In the genomic region with DNA sequence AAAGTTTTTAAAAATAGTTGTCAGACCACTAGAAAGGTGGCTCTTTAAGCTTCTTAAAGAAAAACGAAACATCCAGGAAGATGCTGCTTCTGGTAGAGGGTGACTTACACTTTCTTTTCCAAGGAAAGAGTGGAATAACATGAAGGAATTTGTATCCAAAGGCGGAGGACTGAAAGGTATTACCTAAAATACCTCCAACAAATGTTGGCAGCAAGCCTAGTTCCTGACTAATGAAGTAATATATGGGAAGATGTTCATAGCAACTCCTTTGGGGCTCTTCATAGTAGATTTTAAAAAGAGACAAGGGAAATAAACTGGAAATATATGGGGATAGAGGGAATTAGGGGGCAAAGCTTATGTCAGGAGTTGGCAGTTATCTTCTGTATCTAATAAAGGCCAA, we compare ENCODE assay signal across 23 cellular contexts.
"Had no signal": no experiment of that assay in that cellular context is flagged by ENCODE, and none has a peak within 500 bp of the region (broad histone marks: within the 10 kb centered on the region; RNA-seq: fewer than 3 reads in every experiment).

No MANE protein-coding gene starts in this region.

- H3K9me3 Mint-ChIP-seq: activated CD4-positive, alpha-beta T cell treated with anti-CD3 and anti-CD28 coated beads, Interleukin-2, amount 10 ng/mL, durations not matched to agents 24 days and 14 days; activated naive CD4-positive, alpha-beta T cell treated with anti-CD3 and anti-CD28 coated beads, Interleukin-2, amount 10 ng/mL, durations not matched to agents 7 days and 5 days; activated naive CD8-positive, alpha-beta T cell treated with anti-CD3 and anti-CD28 coated beads, Interleukin-2, amount 50 U/mL, for 24 hours; naive thymus-derived CD4-positive, alpha-beta T cell; stimulated activated effector memory CD8-positive, alpha-beta T cell treated with anti-CD3 and anti-CD28 coated beads, Interleukin-12 subunit alpha, Interleukin-12 subunit beta, amount 100 ng/mL, for 72 hours; type B pancreatic cell had no signal

- H3K27me3 Mint-ChIP-seq: type B pancreatic cell had no signal

- H3K4me3 Mint-ChIP-seq: activated CD4-positive, alpha-beta T cell treated with anti-CD3 and anti-CD28 coated beads, Interleukin-2, amount 10 ng/mL, durations not matched to agents 24 days and 14 days; activated CD8-positive, alpha-beta T cell treated with anti-CD3 and anti-CD28 coated beads, Interleukin-2, amount 10 ng/mL, durations not matched to agents 7 days and 5 days; activated naive CD4-positive, alpha-beta T cell treated with anti-CD3 and anti-CD28 coated beads, Interleukin-2, amount 10 ng/mL, durations not matched to agents 7 days and 5 days; activated naive CD8-positive, alpha-beta T cell treated with anti-CD3 and anti-CD28 coated beads, Interleukin-2, amount 50 U/mL, for 24 hours; naive thymus-derived CD4-positive, alpha-beta T cell; stimulated activated effector memory CD8-positive, alpha-beta T cell treated with anti-CD3 and anti-CD28 coated beads, Interleukin-12 subunit alpha, Interleukin-12 subunit beta, amount 100 ng/mL, for 72 hours; type B pancreatic cell had no signal

- H3K27ac Mint-ChIP-seq: activated CD4-positive, alpha-beta T cell treated with anti-CD3 and anti-CD28 coated beads, Interleukin-2, amount 10 ng/mL, durations not matched to agents 24 days and 14 days; activated CD8-positive, alpha-beta T cell treated with anti-CD3 and anti-CD28 coated beads, Interleukin-2, amount 10 ng/mL, durations not matched to agents 7 days and 5 days; activated naive CD4-positive, alpha-beta T cell treated with anti-CD3 and anti-CD28 coated beads, Interleukin-2, amount 10 ng/mL, durations not matched to agents 7 days and 5 days; activated naive CD8-positive, alpha-beta T cell treated with anti-CD3 and anti-CD28 coated beads, Interleukin-2, amount 50 U/mL, for 24 hours; naive thymus-derived CD4-positive, alpha-beta T cell; stimulated activated effector memory CD8-positive, alpha-beta T cell treated with anti-CD3 and anti-CD28 coated beads, Interleukin-12 subunit alpha, Interleukin-12 subunit beta, amount 100 ng/mL, for 72 hours; type B pancreatic cell had no signal

- H3K36me3 Mint-ChIP-seq: activated naive CD4-positive, alpha-beta T cell treated with anti-CD3 and anti-CD28 coated beads, Interleukin-2, amount 10 ng/mL, durations not matched to agents 7 days and 5 days; naive thymus-derived CD4-positive, alpha-beta T cell; stimulated activated effector memory CD8-positive, alpha-beta T cell treated with anti-CD3 and anti-CD28 coated beads, Interleukin-12 subunit alpha, Interleukin-12 subunit beta, amount 100 ng/mL, for 72 hours had no signal

- ATAC-seq: activated CD8-positive, alpha-beta T cell treated with anti-CD3 and anti-CD28 coated beads, Interleukin-2, amount 10 ng/mL, durations not matched to agents 7 days and 5 days; activated naive CD8-positive, alpha-beta T cell treated with anti-CD3 and anti-CD28 coated beads, Interleukin-2, amount 50 U/mL, for 24 hours; naive thymus-derived CD4-positive, alpha-beta T cell; psoas muscle; right lobe of liver; stimulated activated effector memory CD8-positive, alpha-beta T cell treated with anti-CD3 and anti-CD28 coated beads, Interleukin-12 subunit alpha, Interleukin-12 subunit beta, amount 100 ng/mL, for 72 hours had no signal

- FAIRE-seq: endothelial cell of umbilical vein had no signal

- H3K4me1 Mint-ChIP-seq: activated CD4-positive, alpha-beta T cell treated with anti-CD3 and anti-CD28 coated beads, Interleukin-2, amount 10 ng/mL, durations not matched to agents 24 days and 14 days; activated naive CD4-positive, alpha-beta T cell treated with anti-CD3 and anti-CD28 coated beads, Interleukin-2, amount 10 ng/mL, durations not matched to agents 7 days and 5 days; stimulated activated effector memory CD8-positive, alpha-beta T cell treated with anti-CD3 and anti-CD28 coated beads, Interleukin-12 subunit alpha, Interleukin-12 subunit beta, amount 100 ng/mL, for 72 hours had no signal

- DNase-seq: activated CD4-positive, alpha-beta T cell treated with anti-CD3 and anti-CD28 coated beads, Interleukin-2, amount 10 ng/mL, durations not matched to agents 24 days and 14 days; activated CD8-positive, alpha-beta memory T cell treated with anti-CD3 and anti-CD28 coated beads, Interleukin-2, amount 50 U/mL, for 4 hours; activated CD8-positive, alpha-beta T cell treated with anti-CD3 and anti-CD28 coated beads, Interleukin-2, amount 10 ng/mL, durations not matched to agents 7 days and 5 days; activated effector memory CD4-positive, alpha-beta T cell treated with Interleukin-2 at 50 U/mL for 16 hours; activated naive CD4-positive, alpha-beta T cell treated with anti-CD3 and anti-CD28 coated beads, Interleukin-2, amount 10 ng/mL, durations not matched to agents 7 days and 5 days; activated naive CD8-positive, alpha-beta T cell treated with anti-CD3 and anti-CD28 coated beads, Interleukin-2, amount 50 U/mL, for 24 hours; activated T-cell treated with anti-CD3 and anti-CD28 coated beads, Interleukin-2, amount 50 U/mL, for 48 hours; aorta; cerebellar nuclear complex; dermis blood vessel endothelial cell; effector memory CD4-positive, alpha-beta T cell; foreskin melanocyte; left ventricle myocardium inferior; naive thymus-derived CD4-positive, alpha-beta T cell; psoas muscle; right lobe of liver; stimulated activated CD4-positive, alpha-beta T cell treated with anti-CD3 and anti-CD28 coated beads, Interleukin-4, amount 100 ng/mL, for 24 hours; stomach; T1000; testis had no signal
